10 cellular contexts compared by ENCODE assay signal in the genomic region with DNA sequence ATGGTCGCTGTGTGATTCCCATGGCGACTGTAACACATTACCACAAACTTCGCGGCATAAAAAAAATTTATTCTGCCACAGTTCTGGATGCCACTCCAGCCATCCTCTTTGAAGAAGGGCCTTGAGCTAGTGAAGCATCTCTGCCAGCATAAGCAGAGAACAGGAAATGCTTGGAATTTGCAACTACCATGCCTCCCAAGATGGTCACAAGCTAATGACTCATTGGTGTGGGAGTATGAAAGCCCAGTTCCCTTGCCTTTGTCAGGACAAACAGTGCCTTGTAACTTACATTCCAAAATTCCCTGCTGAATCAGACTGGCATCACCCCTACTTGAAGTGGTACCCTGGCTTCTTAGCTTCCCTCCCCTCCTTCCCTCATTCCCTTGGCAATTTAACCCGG.
DNase-seq lines count a peak whose midpoint lies in the region; ATAC-seq and TF ChIP-seq lines count a peak whose summit lies in the region.
"Had no signal": no experiment of that assay in that cellular context is flagged by ENCODE, and none has a peak within 500 bp of the region (broad histone marks: within the 10 kb centered on the region; RNA-seq: fewer than 3 reads in every experiment).

No MANE protein-coding gene starts in this region.

- H3K27ac ChIP-seq in GM23248: peak overlapping the region; percentile 80
- H3K27ac ChIP-seq in esophagus muscularis mucosa (replicated peaks in 1 of 4): no peak overlapping the region
- H3K27ac ChIP-seq: psoas muscle had no signal

- WGBS in GM23248 (ENCODE audit: low coverage in 1 of 2, low lambda C conversion rate in 2 of 2, missing lambda C conversion rate in 2 of 2), 2 experiments: 0% methylated on average over 5 of the region's 5 CpGs
- 67% methylated on average over 5 of the region's 5 CpGs for WGBS in esophagus muscularis mucosa

- no peak for TF ChIP-seq CTCF in esophagus muscularis mucosa (IDR thresholded peaks at IDR 0.05)

- H3K9ac ChIP-seq in GM23248: peak overlapping the region; percentile 50
- H3K9ac ChIP-seq in skeletal muscle satellite cell (ENCODE audit: low read depth, low read length): peak overlapping the region; percentile 68

- H3K4me3 ChIP-seq in GM23248 (peak overlapping the region; percentile 48; the same call in 1 of the 2 replicates), skeletal muscle satellite cell (ENCODE audit: low read length) (no peak overlapping the region), esophagus muscularis mucosa (no peak overlapping the region)
- H3K4me3 ChIP-seq: psoas muscle had no signal

- H3K79me2 ChIP-seq in GM23248 (ENCODE audit: insufficient read depth): no peaks in the 10 kb centered on the region

- no peaks in the 10 kb centered on the region for H4K20me1 ChIP-seq in GM23248 (ENCODE audit: insufficient read depth)

- 0 out of 2 replicates have a peak, but pooled peaks cover 9% of the 10 kb centered on the region for H3F3A ChIP-seq in GM23248 (ENCODE audit: insufficient read depth)

- H3K27me3 ChIP-seq in GM23248 (replicated peaks; ENCODE audit: insufficient read depth): no peaks in the 10 kb centered on the region
- H3K27me3 ChIP-seq in skeletal muscle satellite cell (ENCODE audit: control insufficient read depth, insufficient read depth, low read length): no peaks in the 10 kb centered on the region
- H3K27me3 ChIP-seq in esophagus muscularis mucosa: no peaks in the 10 kb centered on the region

- ATAC-seq in SK-N-SH treated with all-trans-retinoic acid at 6 μM for 48 hours: peak; percentile 95
- ATAC-seq in HG03108 (IDR thresholded peaks at IDR 0.05; ENCODE audit: unreplicated experiment): no peak
- ATAC-seq in activated CD4-positive, CD25-positive, alpha-beta regulatory T cell treated with anti-CD3 and anti-CD28 coated beads, Interleukin-2, amount 50 U/mL, for 24 hours: no peak

- H3K4me2 ChIP-seq in GM23248 (ENCODE audit: unreplicated experiment): peak overlapping the region; percentile 54
- peak overlapping the region; percentile 46 for H3K4me2 ChIP-seq in skeletal muscle satellite cell (ENCODE audit: low read length)

- no peaks in the 10 kb centered on the region for H3K9me2 ChIP-seq in GM23248 (ENCODE audit: insufficient read depth)

- intact Hi-C loops in esophagus muscularis mucosa (cut with DNase I): no loop called here

- H3K4me1 ChIP-seq in GM23248 (ENCODE audit: insufficient read depth) (peaks cover 16% of the 10 kb centered on the region), skeletal muscle satellite cell (ENCODE audit: control insufficient read depth, insufficient read depth, low read length) (peaks cover 37% of the 10 kb centered on the region), esophagus muscularis mucosa (peaks cover 0 to 14% (median 4%) of the 10 kb centered on the region in 4 donors)
- H3K4me1 ChIP-seq: psoas muscle had no signal

- no peak for TF ChIP-seq EP300 in esophagus muscularis mucosa (IDR thresholded peaks at IDR 0.05)

- H2AFZ ChIP-seq in GM23248: peak overlapping the region; percentile 82

- no peaks in the 10 kb centered on the region for H3K36me3 ChIP-seq in GM23248 (ENCODE audit: low read depth)
- H3K36me3 ChIP-seq in skeletal muscle satellite cell (ENCODE audit: insufficient read depth, low read length): no peaks in the 10 kb centered on the region
- no peaks in the 10 kb centered on the region for H3K36me3 ChIP-seq in esophagus muscularis mucosa

- DNase-seq in GM23248 (peak; percentile 92), fibroblast of the conjunctiva (ENCODE audit: low read depth) (peak; percentile 56), esophagus muscularis mucosa (ENCODE audit: extremely low spot score) (no peak)
- no peak for DNase-seq in activated CD4-positive, alpha-beta T cell treated with anti-CD3 and anti-CD28 coated beads for 1 hour
- DNase-seq: psoas muscle, RPMI8226 had no signal

- H3K9me3 ChIP-seq in GM23248 (ENCODE audit: low read depth): no peaks in the 10 kb centered on the region
- no peaks in the 10 kb centered on the region for H3K9me3 ChIP-seq in skeletal muscle satellite cell (replicated peaks; ENCODE audit: low read length)
- H3K9me3 ChIP-seq in esophagus muscularis mucosa: no peaks in the 10 kb centered on the region

- no peak for TF ChIP-seq POLR2A in esophagus muscularis mucosa (IDR thresholded peaks at IDR 0.05; ENCODE audit: low read depth)

- in situ Hi-C loops in GM23248 (cut with MboI): no loop called here

TF ChIP-seq in SK-N-SH treated with all-trans-retinoic acid at 6 μM for 48 hours, 23 proteins besides CTCF, POLR2A, EP300 and RAD21:
- TF ChIP-seq, protein P1, sequence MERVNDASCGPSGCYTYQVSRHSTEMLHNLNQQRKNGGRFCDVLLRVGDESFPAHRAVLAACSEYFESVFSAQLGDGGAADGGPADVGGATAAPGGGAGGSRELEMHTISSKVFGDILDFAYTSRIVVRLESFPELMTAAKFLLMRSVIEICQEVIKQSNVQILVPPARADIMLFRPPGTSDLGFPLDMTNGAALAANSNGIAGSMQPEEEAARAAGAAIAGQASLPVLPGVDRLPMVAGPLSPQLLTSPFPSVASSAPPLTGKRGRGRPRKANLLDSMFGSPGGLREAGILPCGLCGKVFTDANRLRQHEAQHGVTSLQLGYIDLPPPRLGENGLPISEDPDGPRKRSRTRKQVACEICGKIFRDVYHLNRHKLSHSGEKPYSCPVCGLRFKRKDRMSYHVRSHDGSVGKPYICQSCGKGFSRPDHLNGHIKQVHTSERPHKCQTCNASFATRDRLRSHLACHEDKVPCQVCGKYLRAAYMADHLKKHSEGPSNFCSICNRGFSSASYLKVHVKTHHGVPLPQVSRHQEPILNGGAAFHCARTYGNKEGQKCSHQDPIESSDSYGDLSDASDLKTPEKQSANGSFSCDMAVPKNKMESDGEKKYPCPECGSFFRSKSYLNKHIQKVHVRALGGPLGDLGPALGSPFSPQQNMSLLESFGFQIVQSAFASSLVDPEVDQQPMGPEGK (CRISPR knock-in tag; IDR thresholded peaks at IDR 0.05; ENCODE audit: borderline replicate concordance): no peak
- TF ChIP-seq ARNTL (CRISPR knock-in tag; IDR thresholded peaks at IDR 0.05; ENCODE audit: borderline replicate concordance, low read depth): no peak
- no peak for TF ChIP-seq ZFP30 (CRISPR knock-in tag; IDR thresholded peaks at IDR 0.05)
- TF ChIP-seq CSDC2 (CRISPR knock-in tag; IDR thresholded peaks at IDR 0.05): no peak
- no peak for TF ChIP-seq TOX (CRISPR knock-in tag; IDR thresholded peaks at IDR 0.05; ENCODE audit: borderline replicate concordance)
- TF ChIP-seq PPARA (CRISPR knock-in tag; IDR thresholded peaks at IDR 0.05; ENCODE audit: borderline replicate concordance): no peak
- TF ChIP-seq OSR1 (CRISPR knock-in tag; IDR thresholded peaks at IDR 0.05): no peak
- TF ChIP-seq TCF4 (CRISPR knock-in tag; IDR thresholded peaks at IDR 0.05; ENCODE audit: borderline replicate concordance): no peak
- TF ChIP-seq ZC3H10 (CRISPR knock-in tag; IDR thresholded peaks at IDR 0.05): no peak
- no peak for TF ChIP-seq ZNF8 (CRISPR knock-in tag; IDR thresholded peaks at IDR 0.05)
- TF ChIP-seq CSRNP3 (CRISPR knock-in tag; IDR thresholded peaks at IDR 0.05): no peak

Comparison
In these comparisons a context has a peak if more than half of its experiments do, and no peak if none do; other contexts are left out.
1. DNase-seq: peak in GM23248 (single experiment) and fibroblast of the conjunctiva (single experiment); none in activated CD4-positive, alpha-beta T cell treated with anti-CD3 and anti-CD28 coated beads for 1 hour (single experiment) and esophagus muscularis mucosa (single experiment).